Comparison of ENCODE assay signal across 9 cellular contexts in the genomic region with DNA sequence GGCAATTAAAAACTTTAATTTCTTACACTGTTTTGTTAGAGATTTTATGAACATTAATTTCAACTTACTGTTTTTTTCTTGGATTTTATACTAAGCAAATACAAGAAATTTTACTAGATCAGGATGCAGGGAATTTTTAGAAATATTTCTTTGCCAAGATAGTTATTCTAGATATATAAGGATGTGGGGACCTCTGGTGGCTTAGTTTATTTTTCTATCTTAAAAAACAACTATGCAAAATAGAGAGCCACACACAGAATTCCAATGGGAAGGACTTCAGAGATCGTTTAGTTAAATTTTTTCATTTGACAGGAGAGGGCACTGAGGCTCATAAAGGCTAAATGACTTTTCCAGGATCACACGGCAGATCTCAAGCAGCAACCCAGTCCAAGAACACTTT. TPM values are rescaled to one million over a fixed set of nuclear protein-coding genes. Genes with fewer than 3 reads are reported as not detected.
DNase-seq lines count a peak whose midpoint lies in the region; ATAC-seq and TF ChIP-seq lines count a peak whose summit lies in the region.
"Had no signal": no experiment of that assay in that cellular context is flagged by ENCODE, and none has a peak within 500 bp of the region (broad histone marks: within the 10 kb centered on the region; RNA-seq: fewer than 3 reads in every experiment).

No MANE protein-coding gene starts in this region.

- H3K4me3 ChIP-seq in epithelial cell of esophagus (ENCODE audit: low read length) (no peak overlapping the region), neural progenitor cell (no peak overlapping the region)

- TF ChIP-seq CTCF in epithelial cell of esophagus (IDR thresholded peaks at IDR 0.05; ENCODE audit: insufficient read depth, low read depth, low read length, missing control alignments) (no peak), neural progenitor cell (IDR thresholded peaks at IDR 0.05) (peak; percentile 50)

- no peaks in the 10 kb centered on the region for H3K4me1 Mint-ChIP-seq in neural progenitor cell
- H3K4me1 Mint-ChIP-seq in activated CD4-positive, alpha-beta T cell treated with anti-CD3 and anti-CD28 coated beads, Interleukin-2, amount 10 ng/mL, durations not matched to agents 7 days and 5 days, result no peaks in the 10 kb centered on the region

- H3F3A ChIP-seq in neural progenitor cell (ENCODE audit: low read depth), result no peaks in the 10 kb centered on the region

- H3K9ac ChIP-seq in neural progenitor cell, result no peak overlapping the region

- no peaks in the 10 kb centered on the region for H3K27me3 ChIP-seq in neural progenitor cell

- H3K4me2 ChIP-seq in neural progenitor cell, result no peak overlapping the region

- H3K79me2 ChIP-seq in neural progenitor cell (ENCODE audit: low read depth), result no peaks in the 10 kb centered on the region

- H4K20me1 ChIP-seq in neural progenitor cell (ENCODE audit: low read depth), result no peaks in the 10 kb centered on the region

- H3K36me3 ChIP-seq in neural progenitor cell, result no peaks in the 10 kb centered on the region

- H2AFZ ChIP-seq in neural progenitor cell (replicated peaks), result no peak overlapping the region

- DNase-seq in DMS153 (lab: John Stamatoyannopoulos, UW) (peak; percentile 10), NCI-H82 (lab: John Stamatoyannopoulos, UW) (peak; percentile 39), epithelial cell of esophagus (ENCODE audit: low read depth) (peak; percentile 27), neural progenitor cell (ENCODE audit: low spot score) (peak; percentile 38), NCI-H510A treated with DMSO at 0.1 percent for 48 hours (lab: John Stamatoyannopoulos, UW) (no peak), T-helper 9 cell (no peak)
- DNase-seq in activated CD4-positive, alpha-beta T cell treated with anti-CD3 and anti-CD28 coated beads, Interleukin-2, amount 10 ng/mL, durations not matched to agents 7 days and 5 days, result no peak

- no peaks in the 10 kb centered on the region for H3K9me3 ChIP-seq in neural progenitor cell (ENCODE audit: low read depth)

- H3K27ac Mint-ChIP-seq in neural progenitor cell, result no peak overlapping the region
- no peak overlapping the region for H3K27ac Mint-ChIP-seq in activated CD4-positive, alpha-beta T cell treated with anti-CD3 and anti-CD28 coated beads, Interleukin-2, amount 10 ng/mL, durations not matched to agents 7 days and 5 days

- H3K27ac ChIP-seq in neural progenitor cell, result no peak overlapping the region
- H3K27ac ChIP-seq: HL-60 had no signal

- no peaks in the 10 kb centered on the region for H3K9me3 Mint-ChIP-seq in neural progenitor cell
- H3K9me3 Mint-ChIP-seq in activated CD4-positive, alpha-beta T cell treated with anti-CD3 and anti-CD28 coated beads, Interleukin-2, amount 10 ng/mL, durations not matched to agents 7 days and 5 days, result no peaks in the 10 kb centered on the region

- no peaks in the 10 kb centered on the region for H3K36me3 Mint-ChIP-seq in neural progenitor cell
- H3K36me3 Mint-ChIP-seq in activated CD4-positive, alpha-beta T cell treated with anti-CD3 and anti-CD28 coated beads, Interleukin-2, amount 10 ng/mL, durations not matched to agents 7 days and 5 days (ENCODE audit: low read depth), result no peaks in the 10 kb centered on the region

- no peak overlapping the region for H3K4me3 Mint-ChIP-seq in neural progenitor cell
- H3K4me3 Mint-ChIP-seq in activated CD4-positive, alpha-beta T cell treated with anti-CD3 and anti-CD28 coated beads, Interleukin-2, amount 10 ng/mL, durations not matched to agents 7 days and 5 days, result no peak overlapping the region

- CTCF ChIA-PET in activated CD4-positive, alpha-beta T cell treated with anti-CD3 and anti-CD28 coated beads, Interleukin-2, amount 10 ng/mL, durations not matched to agents 7 days and 5 days (lab: Charles Lee), result no interaction called here

- no peaks in the 10 kb centered on the region for H3K27me3 Mint-ChIP-seq in neural progenitor cell (ENCODE audit: insufficient read depth, low read depth)
- no peaks in the 10 kb centered on the region for H3K27me3 Mint-ChIP-seq in activated CD4-positive, alpha-beta T cell treated with anti-CD3 and anti-CD28 coated beads, Interleukin-2, amount 10 ng/mL, durations not matched to agents 7 days and 5 days

- POLR2A ChIA-PET in activated CD4-positive, alpha-beta T cell treated with anti-CD3 and anti-CD28 coated beads, Interleukin-2, amount 10 ng/mL, durations not matched to agents 7 days and 5 days (lab: Charles Lee), result no interaction called here

- no peaks in the 10 kb centered on the region for H3K4me1 ChIP-seq in neural progenitor cell

- no peak for ATAC-seq in GM21529 (IDR thresholded peaks at IDR 0.05; ENCODE audit: unreplicated experiment)

RNA-seq across cellular contexts. Expression of a gene that starts 23.0 kb away (rescaled TPM):
- total RNA-seq in neural progenitor cell (ENCODE audit: low replicate concordance), result 0.24 TPM in 1 of 2 replicates, not detected in the other
- not detected for total RNA-seq in activated CD4-positive, alpha-beta T cell treated with anti-CD3 and anti-CD28 coated beads, Interleukin-2, amount 10 ng/mL, durations not matched to agents 7 days and 5 days

RNA-seq across cellular contexts. Expression of a gene that starts 34.6 kb away (rescaled TPM):
- 7.2 and 14.2 TPM in 2 replicates for total RNA-seq in neural progenitor cell (ENCODE audit: low replicate concordance)
- total RNA-seq in activated CD4-positive, alpha-beta T cell treated with anti-CD3 and anti-CD28 coated beads, Interleukin-2, amount 10 ng/mL, durations not matched to agents 7 days and 5 days, result under 1 TPM; 0.30 to 0.87 TPM

Comparison
In these comparisons a context has a peak if more than half of its experiments do, and no peak if none do; other contexts are left out.
1. DNase-seq: peak in DMS153 (single experiment), NCI-H82 (single experiment), epithelial cell of esophagus (single experiment) and neural progenitor cell (single experiment); none in activated CD4-positive, alpha-beta T cell treated with anti-CD3 and anti-CD28 coated beads, Interleukin-2, amount 10 ng/mL, durations not matched to agents 7 days and 5 days (single experiment), NCI-H510A treated with DMSO at 0.1 percent for 48 hours (single experiment) and T-helper 9 cell (single experiment).